In the genomic region with DNA sequence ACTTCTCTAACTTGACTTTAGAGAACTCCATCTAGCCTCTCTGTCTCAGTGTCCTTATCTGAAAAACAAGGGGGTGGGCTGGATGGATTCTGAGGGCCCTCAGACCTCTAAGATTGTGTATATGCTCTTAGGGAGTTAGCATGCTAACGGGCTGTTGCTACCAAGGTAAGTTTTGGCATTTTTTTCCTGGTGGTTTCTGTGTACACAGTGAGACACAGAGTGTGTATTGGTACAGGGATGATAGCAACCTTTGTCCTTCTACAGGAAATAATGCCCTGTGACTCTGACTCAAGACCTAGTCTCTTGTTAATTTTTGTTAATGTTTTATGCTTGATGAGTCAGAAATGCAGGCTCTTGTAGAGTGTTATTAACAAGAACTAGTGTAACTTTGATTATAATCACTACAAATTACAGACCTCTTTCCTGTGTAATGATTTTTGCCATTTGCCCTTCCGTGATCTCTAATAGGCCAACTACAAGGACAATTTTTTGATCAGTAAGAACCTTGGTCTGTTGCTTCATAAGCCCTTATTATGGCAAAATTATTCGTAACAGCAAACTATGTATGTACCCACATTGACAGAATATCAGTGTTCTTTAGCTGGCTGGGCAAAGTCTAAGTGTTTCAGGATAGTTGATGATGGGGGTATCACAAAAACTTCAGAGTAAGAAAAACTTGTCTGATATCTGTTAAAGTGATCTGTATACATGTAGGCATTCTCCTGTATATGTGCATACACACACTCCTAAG, we compare ENCODE assay signal across 11 cellular contexts.
DNase-seq lines count a peak whose midpoint lies in the region; ATAC-seq lines count a peak whose summit lies in the region.
"Had no signal": no experiment of that assay in that cellular context is flagged by ENCODE, and none has a peak within 500 bp of the region (broad histone marks: within the 10 kb centered on the region; RNA-seq: fewer than 3 reads in every experiment).

No MANE protein-coding gene starts in this region.

- H3K9me3 Mint-ChIP-seq in activated T-helper 2 cell treated with anti-CD3 and anti-CD28 coated beads, Interferon-gamma antibody, Interleukin-2, Interleukin-4, amounts not matched to agents 10 μg/mL and 5 μg/mL and 100 μg/mL, durations not matched to agents 14 hours and 24 hours and 36 hours: no peaks in the 10 kb centered on the region

- ATAC-seq in GM19468 (IDR thresholded peaks at IDR 0.05; ENCODE audit: extremely low read depth, unreplicated experiment): peak; percentile 35

- H3K27ac ChIP-seq in effector memory CD4-positive, alpha-beta T cell (ENCODE audit: insufficient read depth, low read length, poor library complexity, severe bottlenecking): no peak overlapping the region

- no peaks in the 10 kb centered on the region for H3K4me1 ChIP-seq in effector memory CD4-positive, alpha-beta T cell (ENCODE audit: control insufficient read depth, insufficient read depth, low read length, poor library complexity, severe bottlenecking)

- no peak overlapping the region for H3K4me3 ChIP-seq in effector memory CD4-positive, alpha-beta T cell (ENCODE audit: insufficient read depth, low read depth, low read length, poor library complexity, severe bottlenecking)

- intact Hi-C loops in activated T-helper 2 cell treated with anti-CD3 and anti-CD28 coated beads, Interferon-gamma antibody, Interleukin-2, Interleukin-4, amounts not matched to agents 10 μg/mL and 5 μg/mL and 100 μg/mL, durations not matched to agents 14 hours and 24 hours and 36 hours (cut with micrococcal nuclease): no loop called here

- H3K27me3 Mint-ChIP-seq in activated T-helper 2 cell treated with anti-CD3 and anti-CD28 coated beads, Interferon-gamma antibody, Interleukin-2, Interleukin-4, amounts not matched to agents 10 μg/mL and 5 μg/mL and 100 μg/mL, durations not matched to agents 14 hours and 24 hours and 36 hours (ENCODE audit: low read depth): no peaks in the 10 kb centered on the region

- H3K27me3 ChIP-seq in effector memory CD4-positive, alpha-beta T cell (replicated peaks; ENCODE audit: control insufficient read depth, insufficient read depth, low read length, poor library complexity, severe bottlenecking): no peaks in the 10 kb centered on the region

- no peak overlapping the region for H3K27ac Mint-ChIP-seq in activated T-helper 2 cell treated with anti-CD3 and anti-CD28 coated beads, Interferon-gamma antibody, Interleukin-2, Interleukin-4, amounts not matched to agents 10 μg/mL and 5 μg/mL and 100 μg/mL, durations not matched to agents 14 hours and 24 hours and 36 hours

- no peaks in the 10 kb centered on the region for H3K36me3 Mint-ChIP-seq in activated T-helper 2 cell treated with anti-CD3 and anti-CD28 coated beads, Interferon-gamma antibody, Interleukin-2, Interleukin-4, amounts not matched to agents 10 μg/mL and 5 μg/mL and 100 μg/mL, durations not matched to agents 14 hours and 24 hours and 36 hours (ENCODE audit: low read depth)

- H3K4me1 Mint-ChIP-seq in activated T-helper 2 cell treated with anti-CD3 and anti-CD28 coated beads, Interferon-gamma antibody, Interleukin-2, Interleukin-4, amounts not matched to agents 10 μg/mL and 5 μg/mL and 100 μg/mL, durations not matched to agents 14 hours and 24 hours and 36 hours (ENCODE audit: low read depth): peaks cover 33% of the 10 kb centered on the region

- no peak overlapping the region for H3K4me3 Mint-ChIP-seq in activated T-helper 2 cell treated with anti-CD3 and anti-CD28 coated beads, Interferon-gamma antibody, Interleukin-2, Interleukin-4, amounts not matched to agents 10 μg/mL and 5 μg/mL and 100 μg/mL, durations not matched to agents 14 hours and 24 hours and 36 hours (ENCODE audit: low read depth)
- H3K4me3 Mint-ChIP-seq: CD4-positive, CD25-positive, alpha-beta regulatory T cell had no signal

- DNase-seq in A172 (ENCODE audit: low spot score) (peak; percentile 78), M059J (ENCODE audit: low read depth) (peak; percentile 85), glomerular visceral epithelial cell (ENCODE audit: extremely low spot score) (peak; percentile 71), activated gamma-delta T cell (lab: John Stamatoyannopoulos, UW) (no peak), COLO668 (lab: John Stamatoyannopoulos, UW; ENCODE audit: unreplicated experiment) (no peak)
- DNase-seq in activated T-helper 2 cell treated with anti-CD3 and anti-CD28 coated beads, Interferon-gamma antibody, Interleukin-2, Interleukin-4, amounts not matched to agents 10 μg/mL and 5 μg/mL and 100 μg/mL, durations not matched to agents 14 hours and 24 hours and 36 hours (ENCODE audit: low spot score): no peak
- no peak for DNase-seq in effector memory CD4-positive, alpha-beta T cell
- DNase-seq: amygdala; CD4-positive, CD25-positive, alpha-beta regulatory T cell; SIG-M5 had no signal

- no peaks in the 10 kb centered on the region for H3K36me3 ChIP-seq in effector memory CD4-positive, alpha-beta T cell (ENCODE audit: control insufficient read depth, insufficient read depth, low read length)

- no peaks in the 10 kb centered on the region for H3K9me3 ChIP-seq in effector memory CD4-positive, alpha-beta T cell (ENCODE audit: control insufficient read depth, low read length)

Comparison
In these comparisons a context has a peak if more than half of its experiments do, and no peak if none do; other contexts are left out.
1. DNase-seq: peak in A172 (single experiment), M059J (single experiment) and glomerular visceral epithelial cell (single experiment); none in activated T-helper 2 cell treated with anti-CD3 and anti-CD28 coated beads, Interferon-gamma antibody, Interleukin-2, Interleukin-4, amounts not matched to agents 10 μg/mL and 5 μg/mL and 100 μg/mL, durations not matched to agents 14 hours and 24 hours and 36 hours (single experiment), activated gamma-delta T cell (single experiment), COLO668 (single experiment) and effector memory CD4-positive, alpha-beta T cell (0 of 3).